ENCODE assay signal across 34 cellular contexts in genomic region chr2:217216982-217217381, GRCh38.
"Had no signal": no experiment of that assay in that cellular context is flagged by ENCODE, and none has a peak within 500 bp of the region (broad histone marks: within the 10 kb centered on the region; RNA-seq: fewer than 3 reads in every experiment).

No MANE protein-coding gene starts in this region.

- H3K27me3 Mint-ChIP-seq: activated naive CD4-positive, alpha-beta T cell treated with anti-CD3 and anti-CD28 coated beads, Interleukin-2, amount 50 U/mL, for 24 hours; central memory CD8-positive, alpha-beta T cell had no signal

- H3K4me1 Mint-ChIP-seq: activated naive CD4-positive, alpha-beta T cell treated with anti-CD3 and anti-CD28 coated beads, Interleukin-2, amount 50 U/mL, for 24 hours; central memory CD8-positive, alpha-beta T cell had no signal

- FAIRE-seq: TTC549 had no signal

- H3K27me3 ChIP-seq: ascending aorta had no signal

- H3K36me3 Mint-ChIP-seq: activated naive CD4-positive, alpha-beta T cell treated with anti-CD3 and anti-CD28 coated beads, Interleukin-2, amount 50 U/mL, for 24 hours; WTC11 had no signal

- H3K9me3 ChIP-seq: ascending aorta had no signal

- DNase-seq: activated CD4-positive, alpha-beta T cell treated with anti-CD3 and anti-CD28 coated beads for 36 hours; activated CD4-positive, alpha-beta T cell treated with anti-CD3 and anti-CD28 coated beads, Interleukin-2, amount 10 ng/mL, durations not matched to agents 7 days and 5 days; activated CD4-positive, alpha-beta T cell treated with anti-CD3 and anti-CD28 coated beads, Interleukin-2, amount 50 U/mL, for 48 hours; activated CD8-positive, alpha-beta T cell treated with anti-CD3 and anti-CD28 coated beads, Interleukin-2, amount 10 ng/mL, durations not matched to agents 7 days and 5 days; activated gamma-delta T cell; activated naive CD4-positive, alpha-beta T cell treated with Interleukin-2 at 50 U/mL for 16 hours; activated naive CD8-positive, alpha-beta T cell treated with anti-CD3 and anti-CD28 coated beads, Interleukin-2, amount 10 ng/mL, durations not matched to agents 7 days and 5 days; activated T-cell treated with anti-CD3 and anti-CD28 coated beads, Interleukin-2, amount 50 U/mL, for 24 hours; amygdala; Kasumi-1; KG1; MM.1S; MV-4-11; NCI-H1092; NCI-H1436 treated with DMSO at 0.1 percent for 48 hours; NCI-H187; NCI-H2029 treated with DMSO at 0.1 percent for 48 hours; NCI-H2107; NCI-H2171; NCI-H446; NCI-H510A treated with DMSO at 0.1 percent for 48 hours; NCI-H526 treated with DMSO at 0.1 percent for 48 hours; Right ventricle myocardium superior had no signal

- H3K27ac Mint-ChIP-seq: activated CD4-positive, alpha-beta T cell treated with anti-CD3 and anti-CD28 coated beads for 36 hours; activated CD4-positive, alpha-beta T cell treated with anti-CD3 and anti-CD28 coated beads, Interleukin-2, amount 10 ng/mL, durations not matched to agents 7 days and 5 days; activated CD8-positive, alpha-beta T cell treated with anti-CD3 and anti-CD28 coated beads, Interleukin-2, amount 10 ng/mL, durations not matched to agents 7 days and 5 days; activated naive CD4-positive, alpha-beta T cell treated with anti-CD3 and anti-CD28 coated beads, Interleukin-2, amount 50 U/mL, for 24 hours; activated naive CD8-positive, alpha-beta T cell treated with anti-CD3 and anti-CD28 coated beads, Interleukin-2, amount 10 ng/mL, durations not matched to agents 7 days and 5 days; activated T-cell treated with anti-CD3 and anti-CD28 coated beads, Interleukin-2, amount 50 U/mL, for 24 hours; activated T-helper 2 cell treated with anti-CD3 and anti-CD28 coated beads, Interferon-gamma antibody, Interleukin-2, Interleukin-4, amounts not matched to agents 10 μg/mL and 5 μg/mL and 100 μg/mL, durations not matched to agents 14 hours and 24 hours and 36 hours; T-helper 1 cell treated with Interleukin-12 subunit alpha and Interleukin-12 subunit beta and Interleukin-4 antibody, amounts not matched to agents 30 μg/mL and 1 μg/mL, for 36 hours; T-helper 2 cell treated with Interferon-gamma antibody and Interleukin-4, amounts not matched to agents 5 μg/mL and 100 μg/mL, for 36 hours; WTC11 had no signal

- H3K36me3 ChIP-seq: ascending aorta, cardiac muscle cell had no signal

- H3K9me3 Mint-ChIP-seq: activated naive CD4-positive, alpha-beta T cell treated with anti-CD3 and anti-CD28 coated beads, Interleukin-2, amount 50 U/mL, for 24 hours; activated T-cell treated with anti-CD3 and anti-CD28 coated beads, Interleukin-2, amount 50 U/mL, for 24 hours; activated T-helper 2 cell treated with anti-CD3 and anti-CD28 coated beads, Interferon-gamma antibody, Interleukin-2, Interleukin-4, amounts not matched to agents 10 μg/mL and 5 μg/mL and 100 μg/mL, durations not matched to agents 14 hours and 24 hours and 36 hours; central memory CD8-positive, alpha-beta T cell; T-helper 1 cell treated with Interleukin-12 subunit alpha and Interleukin-12 subunit beta and Interleukin-4 antibody, amounts not matched to agents 30 μg/mL and 1 μg/mL, for 36 hours; T-helper 2 cell treated with Interferon-gamma antibody and Interleukin-4, amounts not matched to agents 5 μg/mL and 100 μg/mL, for 36 hours had no signal

- H3K27ac ChIP-seq: ascending aorta, cardiac muscle cell, SK-N-MC had no signal

- H3K4me3 Mint-ChIP-seq: activated CD4-positive, alpha-beta T cell treated with anti-CD3 and anti-CD28 coated beads for 36 hours; activated CD4-positive, alpha-beta T cell treated with anti-CD3 and anti-CD28 coated beads, Interleukin-2, amount 10 ng/mL, durations not matched to agents 7 days and 5 days; activated CD8-positive, alpha-beta T cell treated with anti-CD3 and anti-CD28 coated beads, Interleukin-2, amount 10 ng/mL, durations not matched to agents 7 days and 5 days; activated naive CD4-positive, alpha-beta T cell treated with anti-CD3 and anti-CD28 coated beads, Interleukin-2, amount 50 U/mL, for 24 hours; activated naive CD8-positive, alpha-beta T cell treated with anti-CD3 and anti-CD28 coated beads, Interleukin-2, amount 10 ng/mL, durations not matched to agents 7 days and 5 days; activated T-cell treated with anti-CD3 and anti-CD28 coated beads, Interleukin-2, amount 50 U/mL, for 24 hours; central memory CD8-positive, alpha-beta T cell; T-helper 1 cell treated with Interleukin-12 subunit alpha and Interleukin-12 subunit beta and Interleukin-4 antibody, amounts not matched to agents 30 μg/mL and 1 μg/mL, for 36 hours; T-helper 2 cell treated with Interferon-gamma antibody and Interleukin-4, amounts not matched to agents 5 μg/mL and 100 μg/mL, for 36 hours; WTC11 had no signal

- ATAC-seq: activated CD4-positive, alpha-beta T cell treated with anti-CD3 and anti-CD28 coated beads for 36 hours; activated CD4-positive, CD25-positive, alpha-beta regulatory T cell treated with anti-CD3 and anti-CD28 coated beads, Interleukin-2, amount 50 U/mL, for 24 hours; activated CD8-positive, alpha-beta T cell treated with anti-CD3 and anti-CD28 coated beads, Interleukin-2, amount 10 ng/mL, durations not matched to agents 7 days and 5 days; WTC11 had no signal

- H3K4me3 ChIP-seq: ascending aorta, cardiac muscle cell, SK-N-MC had no signal
